Comparison of ENCODE assay signal across 8 cellular contexts in the genomic region with DNA sequence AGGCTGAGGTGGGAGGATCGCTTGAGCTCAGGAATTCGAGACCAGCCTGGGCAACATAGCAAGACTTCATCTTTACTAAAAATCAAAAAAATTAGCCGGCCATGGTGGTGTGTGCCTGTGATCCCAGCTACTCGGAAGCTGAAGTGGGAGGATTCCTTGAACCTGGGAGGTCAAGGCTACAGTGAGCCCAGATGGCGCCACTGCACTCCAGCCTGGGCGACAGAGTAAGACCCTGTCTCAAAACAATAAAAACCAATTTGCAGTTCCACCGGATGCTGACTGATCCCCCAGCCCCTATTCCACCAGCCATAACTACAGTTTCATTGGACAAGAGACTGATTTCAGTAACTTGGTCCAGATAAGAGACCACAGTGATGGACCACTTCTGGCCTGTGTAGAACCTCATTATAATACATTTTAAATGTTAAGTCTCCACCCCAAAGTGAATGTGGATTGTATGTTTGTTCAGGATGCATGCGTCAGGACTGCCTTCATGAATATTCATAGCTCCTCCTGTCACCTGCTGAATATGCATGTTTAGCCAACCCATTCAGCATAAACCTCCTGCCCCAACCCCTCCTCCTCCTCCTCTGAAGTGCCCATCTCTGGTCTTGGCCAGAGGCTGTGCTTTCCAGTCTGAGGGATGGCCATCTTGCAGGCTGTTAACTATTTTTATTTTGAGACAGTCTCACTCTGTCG.
DNase-seq lines count a peak whose midpoint lies in the region; ATAC-seq and TF ChIP-seq lines count a peak whose summit lies in the region.

No MANE protein-coding gene starts in this region.

- H3K79me2 ChIP-seq in ACC112 (ENCODE audit: control insufficient read depth, insufficient read depth, low read length, unreplicated experiment) (peaks cover 74% of the 10 kb centered on the region), SU-DHL-6 (ENCODE audit: insufficient read depth, low read length) (peaks cover 63% of the 10 kb centered on the region)

- H2AFZ ChIP-seq in ACC112 (ENCODE audit: low read length, unreplicated experiment) (no peak overlapping the region), SU-DHL-6 (ENCODE audit: low read depth, low read length, severe bottlenecking) (no peak overlapping the region)

- H3F3A ChIP-seq in SU-DHL-6 (ENCODE audit: insufficient read depth), result peaks cover 42% of the 10 kb centered on the region

- peaks cover 26% of the 10 kb centered on the region for H3K4me1 ChIP-seq in ACC112 (ENCODE audit: control insufficient read depth, insufficient read depth, low read length, unreplicated experiment)

- peak overlapping the region; percentile 100 for H3K4me3 ChIP-seq in ACC112 (ENCODE audit: low read depth, low read length)
- peak overlapping the region; percentile 95 for H3K4me3 ChIP-seq in GM12864 (ENCODE audit: low read depth, low read length)
- H3K4me3 ChIP-seq in SU-DHL-6 (ENCODE audit: insufficient read depth, low read length, poor library complexity, severe bottlenecking), result peak overlapping the region; percentile 68
- H3K4me3 ChIP-seq in epithelial cell of esophagus (ENCODE audit: low read length), result no peak overlapping the region

- H3K27ac ChIP-seq in ACC112 (ENCODE audit: low read depth, low read length) (no peak overlapping the region), SU-DHL-6 (ENCODE audit: low read depth, low read length) (peak overlapping the region; percentile 90)

- no peak for DNase-seq in GM12864 (ENCODE audit: low read depth)
- peak; percentile 41 for DNase-seq in epithelial cell of esophagus (ENCODE audit: low read depth)
- no peak for DNase-seq in stimulated activated naive CD4-positive, alpha-beta T cell treated with Interleukin-2 at 50 U/mL for 16 hours (lab: John Stamatoyannopoulos, UW)
- no peak for DNase-seq in stimulated activated CD4-positive, alpha-beta T cell treated with anti-CD3 and anti-CD28 coated beads, Interleukin-2, amount 100 ng/mL, for 24 hours
- DNase-seq in NCI-H2107 treated with DMSO at 0.1 percent for 48 hours (lab: John Stamatoyannopoulos, UW; ENCODE audit: unreplicated experiment), result no peak

- H3K9me3 ChIP-seq in SU-DHL-6 (ENCODE audit: insufficient read depth, low read length), result no peaks in the 10 kb centered on the region

- H4K20me1 ChIP-seq in SU-DHL-6 (ENCODE audit: low read depth, low read length), result peaks cover 5% of the 10 kb centered on the region; the same call in 1 of the 2 replicates

- peak overlapping the region; percentile 92 for H3K9ac ChIP-seq in SU-DHL-6 (ENCODE audit: low read length)

- no peak for ATAC-seq in GM18502 (IDR thresholded peaks at IDR 0.05; ENCODE audit: poor library complexity, unreplicated experiment)

- peaks cover 7% of the 10 kb centered on the region; the same call in 1 of the 2 replicates for H3K36me3 ChIP-seq in ACC112 (ENCODE audit: insufficient read depth, low read length)
- H3K36me3 ChIP-seq in SU-DHL-6 (ENCODE audit: low read length), result peaks cover 3% of the 10 kb centered on the region; the same call in 1 of the 2 replicates

- TF ChIP-seq CTCF in GM12864 (IDR thresholded peaks at IDR 0.05; ENCODE audit: low read depth, low read length, missing control alignments) (no peak), SU-DHL-6 (IDR thresholded peaks at IDR 0.05; ENCODE audit: insufficient read depth, low read length, poor library complexity, severe bottlenecking) (no peak), epithelial cell of esophagus (IDR thresholded peaks at IDR 0.05; ENCODE audit: insufficient read depth, low read depth, low read length, missing control alignments) (no peak)

- H3K27me3 ChIP-seq in ACC112 (ENCODE audit: insufficient read depth, low read length) (no peaks in the 10 kb centered on the region), SU-DHL-6 (ENCODE audit: low read length) (no peaks in the 10 kb centered on the region)

- H3K9me2 ChIP-seq in SU-DHL-6 (replicated peaks; ENCODE audit: insufficient read depth, low read length), result no peaks in the 10 kb centered on the region

- peak overlapping the region; percentile 96 for H3K4me2 ChIP-seq in SU-DHL-6 (ENCODE audit: low read depth, low read length, poor library complexity, severe bottlenecking)
